In genomic region chr12:9707864-9708808, GRCh38 we compare ENCODE assay signal across 8 cellular contexts. TPM values are rescaled to one million over a fixed set of nuclear protein-coding genes. Genes with fewer than 3 reads are reported as not detected.
DNase-seq lines count a peak whose midpoint lies in the region; ATAC-seq and TF ChIP-seq lines count a peak whose summit lies in the region.

No MANE protein-coding gene starts in this region.

- H3K4me1 Mint-ChIP-seq in glutamatergic neuron (ENCODE audit: low read depth, unreplicated experiment): peaks cover 3% of the 10 kb centered on the region

- H3K4me3 ChIP-seq in RWPE2 (ENCODE audit: severe bottlenecking): no peak overlapping the region

- peak; percentile 56 for TF ChIP-seq CTCF in RWPE2 (IDR thresholded peaks at IDR 0.05; ENCODE audit: poor library complexity, severe bottlenecking)
- TF ChIP-seq CTCF in glutamatergic neuron (IDR thresholded peaks at IDR 0.05; ENCODE audit: partially characterized antibody, unreplicated experiment): peak; percentile 85

- H3K27ac ChIP-seq in RWPE2 (ENCODE audit: poor library complexity, severe bottlenecking): no peak overlapping the region

- H3K36me3 Mint-ChIP-seq in glutamatergic neuron (ENCODE audit: unreplicated experiment): no peaks in the 10 kb centered on the region

- H3K27me3 Mint-ChIP-seq in glutamatergic neuron (ENCODE audit: unreplicated experiment): peaks cover 2% of the 10 kb centered on the region

- intact Hi-C loops in sciatic nerve (cut with DNase I): loop anchor here (10.0 kb wide), 1 partner anchor 73 kb away; no protein-coding TSS in a partner anchor

- DNase-seq in COR-L47 (lab: John Stamatoyannopoulos, UW) (peak; percentile 4), HK-2 (ENCODE audit: unreplicated experiment) (peak; percentile 29), RWPE2 (ENCODE audit: low spot score) (no peak), glutamatergic neuron (peak; percentile 59), sciatic nerve (ENCODE audit: low spot score) (peak; percentile 67), NCI-H2029 (lab: John Stamatoyannopoulos, UW) (no peak)
- peak; percentile 86 for DNase-seq in activated effector memory CD4-positive, alpha-beta T cell treated with anti-CD3 and anti-CD28 coated beads, Interleukin-2, amount 50 U/mL, for 16 hours

- no peaks in the 10 kb centered on the region for H3K4me1 ChIP-seq in RWPE2 (ENCODE audit: insufficient read depth, poor library complexity, severe bottlenecking)

- H3K27ac Mint-ChIP-seq in glutamatergic neuron (ENCODE audit: unreplicated experiment): no peak overlapping the region

- H3K9me3 Mint-ChIP-seq in glutamatergic neuron (ENCODE audit: unreplicated experiment): peaks cover 3% of the 10 kb centered on the region

- no peaks in the 10 kb centered on the region for H3K27me3 ChIP-seq in RWPE2 (ENCODE audit: insufficient read depth, poor library complexity, severe bottlenecking)

- H3K9me3 ChIP-seq in RWPE2 (ENCODE audit: severe bottlenecking): no peaks in the 10 kb centered on the region

- no peak overlapping the region for H3K4me3 Mint-ChIP-seq in glutamatergic neuron (ENCODE audit: unreplicated experiment)

- ATAC-seq in RWPE2 (ENCODE audit: low read depth) (no peak), sciatic nerve (peak; percentile 48), GM21529 (IDR thresholded peaks at IDR 0.05; ENCODE audit: unreplicated experiment) (no peak)

- no peaks in the 10 kb centered on the region for H3K36me3 ChIP-seq in RWPE2 (ENCODE audit: low read depth)

RNA-seq across cellular contexts. Expression of gene CLECL1, which starts 24.8 kb away (rescaled TPM):
- not detected for total RNA-seq in glutamatergic neuron (ENCODE audit: unreplicated experiment)
- total RNA-seq in sciatic nerve: 1.1 TPM

RNA-seq across cellular contexts. Expression of gene CLEC2D, which starts 38.6 kb away (rescaled TPM):
- total RNA-seq in glutamatergic neuron (ENCODE audit: unreplicated experiment) (7.2 TPM), sciatic nerve (38.8 TPM)

RNA-seq across cellular contexts. Expression of gene CD69, which starts 52.6 kb away (rescaled TPM):
- not detected for total RNA-seq in glutamatergic neuron (ENCODE audit: unreplicated experiment)
- total RNA-seq in sciatic nerve: 10.9 TPM

Comparison
In these comparisons a context has a peak if more than half of its experiments do, and no peak if none do; other contexts are left out.
1. DNase-seq: peak in COR-L47 (single experiment), HK-2 (single experiment), activated effector memory CD4-positive, alpha-beta T cell treated with anti-CD3 and anti-CD28 coated beads, Interleukin-2, amount 50 U/mL, for 16 hours (single experiment), glutamatergic neuron (single experiment) and sciatic nerve (single experiment); none in RWPE2 (single experiment) and NCI-H2029 (single experiment).
2. RNA of gene CD69, which starts 52.6 kb away (total RNA-seq): 10.9 TPM in sciatic nerve (single experiment); not detected in glutamatergic neuron (single experiment); every median in the first group is over 10 times any median in the second.